In genomic region chr10:102501201-102502028, GRCh38 we compare ENCODE assay signal across 8 cellular contexts. TPM values are rescaled to one million over a fixed set of nuclear protein-coding genes. Genes with fewer than 3 reads are reported as not detected.
A peak's percentile ranks its signal among the peaks of the same experiment; 100 is the strongest.
DNase-seq lines count a peak whose midpoint lies in the region; ATAC-seq and TF ChIP-seq lines count a peak whose summit lies in the region.

No MANE protein-coding gene starts in this region.

- H3K27me3 ChIP-seq in ACC112 (ENCODE audit: insufficient read depth, low read length) (no peaks in the 10 kb centered on the region), HUES6 (ENCODE audit: control insufficient read depth, insufficient read depth, low read length) (peaks cover 16% of the 10 kb centered on the region), mononuclear cell (ENCODE audit: insufficient read depth, low read length) (no peaks in the 10 kb centered on the region)

- no peak for ATAC-seq in HG03045 (IDR thresholded peaks at IDR 0.05; ENCODE audit: unreplicated experiment)

- peaks cover 64% of the 10 kb centered on the region for H3K79me2 ChIP-seq in ACC112 (ENCODE audit: control insufficient read depth, insufficient read depth, low read length, unreplicated experiment)

- peak overlapping the region; percentile 63 for H3K27ac ChIP-seq in ACC112 (ENCODE audit: low read depth, low read length)
- no peak overlapping the region for H3K27ac ChIP-seq in HUES6 (ENCODE audit: low read depth, low read length)
- H3K27ac ChIP-seq in coronary artery = peak overlapping the region; percentile 52 to 98

- peak overlapping the region; percentile 70 for H3K9ac ChIP-seq in HUES6 (ENCODE audit: low read length)

- H3K4me1 ChIP-seq in ACC112 (ENCODE audit: control insufficient read depth, insufficient read depth, low read length, unreplicated experiment) (peaks cover 20% of the 10 kb centered on the region), HUES6 (ENCODE audit: control insufficient read depth, insufficient read depth, low read length) (peaks cover 12% of the 10 kb centered on the region), mononuclear cell (ENCODE audit: insufficient read depth, low read length) (peaks cover 52% of the 10 kb centered on the region)

- H2AFZ ChIP-seq in ACC112 (ENCODE audit: low read length, unreplicated experiment) = peak overlapping the region; percentile 46

- H3K4me3 ChIP-seq in ACC112 (ENCODE audit: low read depth, low read length) (peak overlapping the region; percentile 87), HUES6 (ENCODE audit: low read depth, low read length) (peak overlapping the region; percentile 88), coronary artery (peak overlapping the region; percentile 89), mononuclear cell (ENCODE audit: low read length) (peak overlapping the region; percentile 87)

- H3K36me3 ChIP-seq in ACC112 (ENCODE audit: insufficient read depth, low read length) (no peaks in the 10 kb centered on the region), HUES6 (ENCODE audit: control insufficient read depth, insufficient read depth, low read length) (peaks cover 8% of the 10 kb centered on the region; the same call in 1 of the 2 replicates)

- DNase-seq in coronary artery (ENCODE audit: low spot score) (no peak), midbrain (lab: John Stamatoyannopoulos, UW) (no peak), NCI-H748 (lab: John Stamatoyannopoulos, UW; ENCODE audit: unreplicated experiment) (no peak), NCI-H526 (lab: John Stamatoyannopoulos, UW) (no peak)

- no peak for TF ChIP-seq CTCF in coronary artery (IDR thresholded peaks at IDR 0.05)

- no peaks in the 10 kb centered on the region for H3K9me3 ChIP-seq in HUES6 (ENCODE audit: control insufficient read depth, insufficient read depth, low read depth, low read length)
- H3K9me3 ChIP-seq in mononuclear cell (ENCODE audit: low read depth, low read length) = no peaks in the 10 kb centered on the region

RNA-seq across cellular contexts. Expression of gene ACTR1A, which starts 1.1 kb away (rescaled TPM):
- 52.6 TPM for total RNA-seq in mononuclear cell

RNA-seq across cellular contexts. Expression of gene SUFU, which starts 2.4 kb away (rescaled TPM):
- total RNA-seq in mononuclear cell = 1.8 TPM

RNA-seq across cellular contexts. Expression of gene C10orf95, which starts 50.1 kb away (rescaled TPM):
- total RNA-seq in mononuclear cell = 0.10 TPM
